ENCODE assay signal across 14 cellular contexts in genomic region chr14:52071675-52072074, GRCh38. TPM values are rescaled to one million over a fixed set of nuclear protein-coding genes. Genes with fewer than 3 reads are reported as not detected.
DNase-seq lines count a peak whose midpoint lies in the region; ATAC-seq, FAIRE-seq and TF ChIP-seq lines count a peak whose summit lies in the region.
"Had no signal": no experiment of that assay in that cellular context is flagged by ENCODE, and none has a peak within 500 bp of the region (broad histone marks: within the 10 kb centered on the region; RNA-seq: fewer than 3 reads in every experiment).

No MANE protein-coding gene starts in this region.

- H3K27me3 Mint-ChIP-seq in neural crest cell (ENCODE audit: low read depth): peaks cover 45% of the 10 kb centered on the region

- H3K4me1 Mint-ChIP-seq in neural crest cell: peaks cover 19% of the 10 kb centered on the region

- TF ChIP-seq CTCF in D721Med (IDR thresholded peaks at IDR 0.05; ENCODE audit: insufficient read depth, missing control alignments) (peak; percentile 36), neural crest cell (conservative IDR thresholded peaks at IDR 0.05) (peak; percentile 17)

- no peaks in the 10 kb centered on the region for H3K9me3 Mint-ChIP-seq in neural crest cell

- DNase-seq in D721Med (ENCODE audit: insufficient read length, low spot score) (no peak), M059J (ENCODE audit: low read depth) (peak; percentile 51), dermis blood vessel endothelial cell (peak; percentile 66), neural crest cell (ENCODE audit: low read depth, low spot score) (no peak), COLO668 (lab: John Stamatoyannopoulos, UW; ENCODE audit: unreplicated experiment) (no peak), AG08396 (ENCODE audit: low spot score) (no peak)
- DNase-seq in effector CD4-positive, alpha-beta T cell: no peak
- DNase-seq: NCI-H1417 treated with DMSO at 0.1 percent for 48 hours; ovary; stimulated activated CD4-positive, alpha-beta T cell treated with anti-CD3 and anti-CD28 coated beads, Interleukin-4, amount 100 ng/mL, for 24 hours; T1000 had no signal

- H3K4me3 Mint-ChIP-seq in neural crest cell: peak overlapping the region; percentile 51
- H3K4me3 Mint-ChIP-seq: stimulated activated naive CD8-positive, alpha-beta T cell treated with anti-CD3 and anti-CD28 coated beads, Interleukin-15, Interleukin-2, amounts not matched to agents 100 ng/mL and 50 ng/mL, for 24 hours had no signal

- no peaks in the 10 kb centered on the region for H3K36me3 Mint-ChIP-seq in neural crest cell (ENCODE audit: low read depth)

- FAIRE-seq in D721Med (lab: Jason Lieb, UNC): no peak
- FAIRE-seq: islet of Langerhans had no signal

- no peak for ATAC-seq in HG02588 (IDR thresholded peaks at IDR 0.05; ENCODE audit: unreplicated experiment)

- H3K27ac Mint-ChIP-seq in neural crest cell (ENCODE audit: unreplicated experiment): no peak overlapping the region
- H3K27ac Mint-ChIP-seq: stimulated activated naive CD8-positive, alpha-beta T cell treated with anti-CD3 and anti-CD28 coated beads, Interleukin-15, Interleukin-2, amounts not matched to agents 100 ng/mL and 50 ng/mL, for 24 hours had no signal

RNA-seq across cellular contexts. Expression of gene NID2, which starts 2.8 kb away (rescaled TPM):
- 69.9 and 72.7 TPM in 2 replicates for total RNA-seq in M059J (2014; rRNA removed; shearing (Covaris generic))
- total RNA-seq in dermis blood vessel endothelial cell (19.6 and 39.2 TPM in 2 replicates), neural crest cell (41.6 and 42.5 TPM in 2 replicates)

Comparison
In these comparisons a context has a peak if more than half of its experiments do, and no peak if none do; other contexts are left out.
1. DNase-seq: peak in M059J (single experiment) and dermis blood vessel endothelial cell (single experiment); none in D721Med (single experiment), neural crest cell (single experiment), COLO668 (single experiment), AG08396 (single experiment) and effector CD4-positive, alpha-beta T cell (single experiment).